Comparison of ENCODE assay signal across 1 cellular context in genomic region chr19:8832132-8833021, GRCh38.
A peak's percentile ranks its signal among the peaks of the same experiment; 100 is the strongest.
TF ChIP-seq lines count a peak whose summit lies in the region.

Gene MBD3L1, plus strand, starts transcription at chr19:8832377. Its CDS starts 10,302 bp downstream, at chr19:8842679.
Gene ZNF558, minus strand, starts transcription at chr19:8832304. Its CDS starts 9,645 bp downstream, at chr19:8822659.

TF ChIP-seq in HEK293, 187 proteins besides CTCF, POLR2A, EP300 and RAD21 (continued from another document):
- TF ChIP-seq KLF9 (tag by site-specific recombination; IDR thresholded peaks at IDR 0.05; ENCODE audit: low read depth), result peak; percentile 98
- no peak for TF ChIP-seq OVOL3 (tag by site-specific recombination; IDR thresholded peaks at IDR 0.05)
- no peak for TF ChIP-seq ZNF571 (tag by site-specific recombination; IDR thresholded peaks at IDR 0.05)
- peak; percentile 99 for TF ChIP-seq ZFHX2 (tag by site-specific recombination; conservative IDR thresholded peaks at IDR 0.05)
- TF ChIP-seq ZNF561 (tag by site-specific recombination; IDR thresholded peaks at IDR 0.05; ENCODE audit: borderline replicate concordance), result peak; percentile 79; the same call in 1 of the 2 replicates
- TF ChIP-seq ZNF518A (tag by site-specific recombination; conservative IDR thresholded peaks at IDR 0.05; ENCODE audit: low read depth), result peak; percentile 87
- TF ChIP-seq ZNF580 (tag by site-specific recombination; IDR thresholded peaks at IDR 0.05), result peak; percentile 98
- TF ChIP-seq ZNF623 (tag by site-specific recombination; IDR thresholded peaks at IDR 0.05), result no peak
- TF ChIP-seq EGR2 (tag by site-specific recombination; IDR thresholded peaks at IDR 0.05; ENCODE audit: low read depth), result peak; percentile 98
- 0 out of 2 replicates have a peak, but pooled peaks have one; percentile 46 for TF ChIP-seq ZSCAN16 (tag by site-specific recombination; IDR thresholded peaks at IDR 0.05)
- no peak for TF ChIP-seq ZNF544 (tag by site-specific recombination; IDR thresholded peaks at IDR 0.05)
- TF ChIP-seq ZNF140 (tag by site-specific recombination; IDR thresholded peaks at IDR 0.05), result no peak
- no peak for TF ChIP-seq ZNF157 (tag by site-specific recombination; IDR thresholded peaks at IDR 0.05)
- 0 out of 2 replicates have a peak, but pooled peaks have one; percentile 35 for TF ChIP-seq ZBTB10 (tag by site-specific recombination; IDR thresholded peaks at IDR 0.05)
- no peak for TF ChIP-seq ZNF548 (tag by site-specific recombination; IDR thresholded peaks at IDR 0.05)
- TF ChIP-seq ZNF324 (tag by site-specific recombination; IDR thresholded peaks at IDR 0.05), result 0 out of 2 replicates have a peak, but pooled peaks have one; percentile 28
- peak; percentile 73; the same call in 1 of the 2 replicates for TF ChIP-seq ZNF2 (tag by site-specific recombination; IDR thresholded peaks at IDR 0.05)
- TF ChIP-seq ZNF174 (tag by site-specific recombination; IDR thresholded peaks at IDR 0.05), result no peak
- TF ChIP-seq ZNF391 (tag by site-specific recombination; IDR thresholded peaks at IDR 0.05; ENCODE audit: borderline replicate concordance, low read depth), result no peak
- TF ChIP-seq ZNF366 (tag by site-specific recombination; conservative IDR thresholded peaks at IDR 0.05), result no peak
- peak; percentile 95 for TF ChIP-seq KLF16 (tag by site-specific recombination; IDR thresholded peaks at IDR 0.05)
- TF ChIP-seq ZNF350 (tag by site-specific recombination; IDR thresholded peaks at IDR 0.05), result no peak
- peak; percentile 79 for TF ChIP-seq KLF10 (tag by site-specific recombination; IDR thresholded peaks at IDR 0.05)
- no peak for TF ChIP-seq ZNF26 (tag by site-specific recombination; IDR thresholded peaks at IDR 0.05)
- TF ChIP-seq ZNF114 (tag by site-specific recombination; IDR thresholded peaks at IDR 0.05), result no peak
- TF ChIP-seq YY1 (tag by site-specific recombination; IDR thresholded peaks at IDR 0.05), result peak; percentile 35; the same call in 1 of the 2 replicates
- no peak for TF ChIP-seq ZNF24 (tag by site-specific recombination; IDR thresholded peaks at IDR 0.05)
- TF ChIP-seq ZBTB26 (tag by site-specific recombination; optimal IDR thresholded peaks at IDR 0.05), result peak; percentile 88
- TF ChIP-seq ZNF596 (tag by site-specific recombination; IDR thresholded peaks at IDR 0.05), result peak; percentile 52
- TF ChIP-seq ZNF624 (tag by site-specific recombination; IDR thresholded peaks at IDR 0.05), result no peak
- peak; percentile 86 for TF ChIP-seq PRDM10 (tag by site-specific recombination; IDR thresholded peaks at IDR 0.05)
- no peak for TF ChIP-seq MYNN (tag by site-specific recombination; IDR thresholded peaks at IDR 0.05; ENCODE audit: borderline replicate concordance)
- TF ChIP-seq ZBTB20 (tag by site-specific recombination; IDR thresholded peaks at IDR 0.05), result peak; percentile 16
- no peak for TF ChIP-seq SCRT2 (tag by site-specific recombination; IDR thresholded peaks at IDR 0.05)
- peak; percentile 92 for TF ChIP-seq KLF8 (tag by site-specific recombination; IDR thresholded peaks at IDR 0.05)
- no peak for TF ChIP-seq FEZF1 (tag by site-specific recombination; IDR thresholded peaks at IDR 0.05)
- TF ChIP-seq ZNF214 (tag by site-specific recombination; IDR thresholded peaks at IDR 0.05; ENCODE audit: borderline replicate concordance), result no peak
TF ChIP-seq in HEK293: peak in this region for 44.
